8 cellular contexts compared by ENCODE assay signal in the genomic region with DNA sequence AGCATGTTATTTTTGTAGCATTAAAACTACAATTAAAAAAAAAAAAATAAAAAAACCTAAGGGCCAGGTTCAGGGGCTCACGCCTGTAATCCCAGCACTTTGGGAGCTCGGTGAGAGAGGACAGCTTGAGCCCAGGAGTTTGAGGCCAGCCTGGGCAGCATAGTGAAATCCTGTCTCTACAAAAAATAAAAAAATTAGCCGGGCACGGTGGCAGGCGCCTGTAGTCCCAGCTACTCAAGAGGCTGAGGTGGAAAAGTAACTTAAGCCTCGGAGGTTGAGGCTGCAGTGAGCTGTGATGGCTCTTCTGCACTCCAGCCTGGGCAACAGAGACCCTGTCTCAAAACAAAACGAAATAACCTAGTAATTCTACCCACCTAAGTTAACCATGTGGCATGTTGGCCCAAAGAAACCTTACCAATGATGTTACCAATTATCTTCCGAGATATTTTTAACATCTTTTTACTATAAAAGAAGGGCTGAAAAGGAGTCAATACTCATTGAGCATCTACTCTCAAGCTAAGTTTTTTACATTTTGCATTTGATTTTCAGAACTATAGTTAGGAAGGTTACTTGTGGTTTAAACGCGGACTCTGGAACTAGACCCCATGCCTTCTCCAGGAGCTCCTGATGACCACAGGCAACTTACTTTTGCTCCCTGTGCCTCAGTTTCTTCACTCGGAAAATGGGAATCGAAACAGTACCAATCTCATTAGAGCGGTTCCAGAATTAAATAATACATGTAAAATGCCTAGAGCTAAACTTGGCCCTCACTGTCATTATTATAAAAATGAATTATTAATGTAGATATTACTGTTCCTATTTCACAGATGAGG. TPM values are rescaled to one million over a fixed set of nuclear protein-coding genes. Genes with fewer than 3 reads are reported as not detected.
DNase-seq lines count a peak whose midpoint lies in the region; ATAC-seq and TF ChIP-seq lines count a peak whose summit lies in the region.

No MANE protein-coding gene starts in this region.

- ATAC-seq in natural killer cell = no peak
- ATAC-seq in HG03135 (IDR thresholded peaks at IDR 0.05; ENCODE audit: unreplicated experiment) = no peak
- no peak for ATAC-seq in HG03159 (IDR thresholded peaks at IDR 0.05; ENCODE audit: unreplicated experiment)
- no peak for ATAC-seq in HG02763 (IDR thresholded peaks at IDR 0.05; ENCODE audit: unreplicated experiment)

- H3K4me1 Mint-ChIP-seq in CD14-positive monocyte = peaks cover 65% of the 10 kb centered on the region
- peaks cover 61 to 65% of the 10 kb centered on the region in 2 donors for H3K4me1 Mint-ChIP-seq in natural killer cell

- H3K9me3 Mint-ChIP-seq in CD14-positive monocyte = no peaks in the 10 kb centered on the region
- H3K9me3 Mint-ChIP-seq in natural killer cell = no peaks in the 10 kb centered on the region

- H3K9me3 ChIP-seq in MG63 = no peaks in the 10 kb centered on the region

- H3K27ac Mint-ChIP-seq in CD14-positive monocyte (peak overlapping the region in 5 of 7 donors; percentile 6 to 90 (median 78)), natural killer cell (peak overlapping the region; percentile 80 to 86)

- peak overlapping the region in 40 of 59 donors; percentile 11 to 98 (median 88) for H3K27ac ChIP-seq in dorsolateral prefrontal cortex

- peaks cover 0 to 3% (median 0%) of the 10 kb centered on the region in 3 donors for H3K27me3 Mint-ChIP-seq in CD14-positive monocyte (ENCODE audit: low read depth in 3 of 3)
- no peaks in the 10 kb centered on the region for H3K27me3 Mint-ChIP-seq in natural killer cell (ENCODE audit: low read depth in 2 of 2)

- DNase-seq in CD14-positive monocyte (ENCODE audit: low spot score) (no peak), MG63 (no peak), dorsolateral prefrontal cortex (no peak), natural killer cell (no peak)
- DNase-seq in stimulated activated CD4-positive, alpha-beta T cell treated with anti-CD3 and anti-CD28 coated beads, Interleukin-4, amount 100 ng/mL, for 24 hours = no peak

- H3K27me3 ChIP-seq in MG63 (no peaks in the 10 kb centered on the region), dorsolateral prefrontal cortex (no peaks in the 10 kb centered on the region)

- peak overlapping the region; percentile 90 for H3K4me3 ChIP-seq in MG63
- peak overlapping the region; percentile 70 to 98 (median 92) for H3K4me3 ChIP-seq in dorsolateral prefrontal cortex

- H3K4me3 Mint-ChIP-seq in CD14-positive monocyte = peak overlapping the region; percentile 84 to 88
- peak overlapping the region; percentile 72 for H3K4me3 Mint-ChIP-seq in natural killer cell

- peaks cover 13 to 31% of the 10 kb centered on the region in 2 donors for H3K36me3 Mint-ChIP-seq in CD14-positive monocyte
- no peaks in the 10 kb centered on the region for H3K36me3 Mint-ChIP-seq in natural killer cell

- TF ChIP-seq CTCF in CD14-positive monocyte (IDR thresholded peaks at IDR 0.05) (no peak), dorsolateral prefrontal cortex (IDR thresholded peaks at IDR 0.05 in 54 of 56, conservative IDR thresholded peaks at IDR 0.05 in 2 of 56; ENCODE audit: low read depth in 1 of 56, partially characterized antibody in 56 of 56) (no peak), natural killer cell (IDR thresholded peaks at IDR 0.05) (no peak)

- intact Hi-C loops in CD14-positive monocyte (cut with micrococcal nuclease) (loop anchor here in 1 of 2 donors (5.0 kb wide), 1 partner anchor 51 kb away; no protein-coding TSS in a partner anchor), dorsolateral prefrontal cortex (cut with DNase I) (loop anchor here (5.0 to 10.0 kb wide), 3 partner anchors 48 to 609 kb away; a partner anchor contains a TSS), natural killer cell (cut with micrococcal nuclease) (loop anchor here (1.0 to 10.0 kb wide), 4 partner anchors 24 to 158 kb away; no protein-coding TSS in a partner anchor)

- peaks cover 32% of the 10 kb centered on the region for H3K36me3 ChIP-seq in MG63

RNA-seq across cellular contexts. Expression of a gene that starts 1.4 kb away (rescaled TPM):
- 100 to 1,000 TPM; 127 to 157 TPM for polyA plus RNA-seq in CD14-positive monocyte
- total RNA-seq in MG63 (2014; rRNA removed; shearing (Covaris generic); ENCODE audit: low replicate concordance) = 715 and 2,345 TPM in 2 replicates
- 100 to 1,000 TPM in 30 of 120 experiments, 10 to 100 TPM in 90; 45.5 to 146 (median 82.5) TPM for total RNA-seq in dorsolateral prefrontal cortex
- total RNA-seq in natural killer cell = 100 to 1,000 TPM; 175 to 280 (median 202) TPM
